Comparison of ENCODE assay signal across 1 cellular context in the genomic region with DNA sequence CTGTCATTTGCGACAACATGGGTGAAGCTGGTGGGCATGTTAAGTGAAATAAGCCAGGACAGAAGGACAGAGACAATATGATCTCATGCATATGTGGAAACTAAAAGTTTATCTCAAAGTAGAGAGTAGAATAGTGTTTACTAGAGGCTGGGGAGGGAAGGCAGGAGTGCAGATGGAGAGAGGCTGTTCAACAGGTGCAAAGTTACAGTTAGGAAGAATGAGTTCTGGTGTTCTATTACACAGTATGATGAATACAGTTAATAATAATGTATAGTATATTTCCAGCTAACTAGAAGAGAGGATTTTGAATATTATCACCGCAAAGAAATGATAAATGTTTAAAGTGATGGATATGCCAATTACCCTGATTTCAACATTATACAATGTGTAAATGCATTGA.
A peak's percentile ranks its signal among the peaks of the same experiment; 100 is the strongest.
TF ChIP-seq lines count a peak whose summit lies in the region.

No MANE protein-coding gene starts in this region.

TF ChIP-seq in HEK293, 187 proteins besides CTCF, POLR2A, EP300 and RAD21 (continued from another document):
- TF ChIP-seq, protein P1, sequence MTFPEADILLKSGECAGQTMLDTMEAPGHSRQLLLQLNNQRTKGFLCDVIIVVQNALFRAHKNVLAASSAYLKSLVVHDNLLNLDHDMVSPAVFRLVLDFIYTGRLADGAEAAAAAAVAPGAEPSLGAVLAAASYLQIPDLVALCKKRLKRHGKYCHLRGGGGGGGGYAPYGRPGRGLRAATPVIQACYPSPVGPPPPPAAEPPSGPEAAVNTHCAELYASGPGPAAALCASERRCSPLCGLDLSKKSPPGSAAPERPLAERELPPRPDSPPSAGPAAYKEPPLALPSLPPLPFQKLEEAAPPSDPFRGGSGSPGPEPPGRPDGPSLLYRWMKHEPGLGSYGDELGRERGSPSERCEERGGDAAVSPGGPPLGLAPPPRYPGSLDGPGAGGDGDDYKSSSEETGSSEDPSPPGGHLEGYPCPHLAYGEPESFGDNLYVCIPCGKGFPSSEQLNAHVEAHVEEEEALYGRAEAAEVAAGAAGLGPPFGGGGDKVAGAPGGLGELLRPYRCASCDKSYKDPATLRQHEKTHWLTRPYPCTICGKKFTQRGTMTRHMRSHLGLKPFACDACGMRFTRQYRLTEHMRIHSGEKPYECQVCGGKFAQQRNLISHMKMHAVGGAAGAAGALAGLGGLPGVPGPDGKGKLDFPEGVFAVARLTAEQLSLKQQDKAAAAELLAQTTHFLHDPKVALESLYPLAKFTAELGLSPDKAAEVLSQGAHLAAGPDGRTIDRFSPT (tag by site-specific recombination; IDR thresholded peaks at IDR 0.05) = no peak
- TF ChIP-seq SCRT2 (tag by site-specific recombination; IDR thresholded peaks at IDR 0.05) = peak; percentile 67
